ENCODE assay signal across 22 cellular contexts in genomic region chr2:12087671-12088380, GRCh38.
DNase-seq lines count a peak whose midpoint lies in the region; ATAC-seq and TF ChIP-seq lines count a peak whose summit lies in the region.
"Had no signal": no experiment of that assay in that cellular context is flagged by ENCODE, and none has a peak within 500 bp of the region (broad histone marks: within the 10 kb centered on the region; RNA-seq: fewer than 3 reads in every experiment).

No MANE protein-coding gene starts in this region.

- no peaks in the 10 kb centered on the region for H3K79me2 ChIP-seq in SU-DHL-6 (ENCODE audit: insufficient read depth, low read length)

- no peaks in the 10 kb centered on the region for H3K36me3 ChIP-seq in SU-DHL-6 (ENCODE audit: low read length)
- H3K36me3 ChIP-seq: esophagus muscularis mucosa, left ventricle myocardium inferior, spleen had no signal

- H3K4me3 ChIP-seq in AG09309 (ENCODE audit: control insufficient read depth, low read depth, low read length), result no peak overlapping the region
- H3K4me3 ChIP-seq in SU-DHL-6 (ENCODE audit: insufficient read depth, low read length, poor library complexity, severe bottlenecking), result no peak overlapping the region
- no peak overlapping the region for H3K4me3 ChIP-seq in fibroblast of villous mesenchyme (ENCODE audit: low read depth, low read length)
- H3K4me3 ChIP-seq: esophagus muscularis mucosa, left ventricle myocardium inferior, spleen had no signal

- peak; percentile 53 for DNase-seq in AG09309 (ENCODE audit: low read depth)
- DNase-seq in HS-5 (ENCODE audit: low read depth), result peak; percentile 9
- DNase-seq in fibroblast of villous mesenchyme (ENCODE audit: low read depth), result peak; percentile 20
- DNase-seq in NCI-H2227 treated with DMSO at 0.1 percent for 48 hours (lab: John Stamatoyannopoulos, UW), result no peak
- DNase-seq in stimulated activated naive CD4-positive, alpha-beta T cell treated with Interleukin-2 at 50 U/mL for 16 hours (lab: John Stamatoyannopoulos, UW), result no peak
- no peak for DNase-seq in stimulated activated CD8-positive, alpha-beta memory T cell treated with anti-CD3 and anti-CD28 coated beads, Interleukin-4, amount 100 ng/mL, for 48 hours
- DNase-seq: activated CD4-positive, alpha-beta T cell treated with anti-CD3 and anti-CD28 coated beads for 36 hours; activated CD8-positive, alpha-beta memory T cell treated with anti-CD3 and anti-CD28 coated beads, Interleukin-2, amount 50 U/mL, for 48 hours; activated naive CD4-positive, alpha-beta T cell; Caco-2; dermis blood vessel endothelial cell; hypothalamus; left ventricle myocardium inferior; NCI-H2107; NCI-H774; posterior cingulate gyrus; spleen; T-helper 9 cell had no signal

- peaks cover 7% of the 10 kb centered on the region for H3F3A ChIP-seq in SU-DHL-6 (ENCODE audit: insufficient read depth)

- no peak for TF ChIP-seq CTCF in AG09309 (IDR thresholded peaks at IDR 0.05; ENCODE audit: control insufficient read depth, insufficient read depth, low read depth, low read length, missing control alignments)
- TF ChIP-seq CTCF in SU-DHL-6 (IDR thresholded peaks at IDR 0.05; ENCODE audit: insufficient read depth, low read length, poor library complexity, severe bottlenecking), result no peak
- TF ChIP-seq CTCF in fibroblast of villous mesenchyme (IDR thresholded peaks at IDR 0.05; ENCODE audit: insufficient read depth, low read depth, low read length), result no peak

- H4K20me1 ChIP-seq in SU-DHL-6 (ENCODE audit: low read depth, low read length), result no peaks in the 10 kb centered on the region

- no peak overlapping the region for H2AFZ ChIP-seq in SU-DHL-6 (ENCODE audit: low read depth, low read length, severe bottlenecking)

- H3K9me3 ChIP-seq in SU-DHL-6 (ENCODE audit: insufficient read depth, low read length), result no peaks in the 10 kb centered on the region
- H3K9me3 ChIP-seq: Caco-2, left ventricle myocardium inferior, spleen had no signal

- H3K27ac ChIP-seq in SU-DHL-6 (ENCODE audit: low read depth, low read length), result peak overlapping the region; percentile 64
- H3K27ac ChIP-seq: esophagus muscularis mucosa, left ventricle myocardium inferior, spleen had no signal

- peak overlapping the region; percentile 31; the same call in 1 of the 2 replicates for H3K9ac ChIP-seq in SU-DHL-6 (ENCODE audit: low read length)

- no peak for ATAC-seq in GM18873 (IDR thresholded peaks at IDR 0.05; ENCODE audit: low FRiP score, unreplicated experiment)
- ATAC-seq: activated CD4-positive, alpha-beta T cell treated with anti-CD3 and anti-CD28 coated beads for 36 hours; Right ventricle myocardium inferior had no signal

- H3K4me2 ChIP-seq in SU-DHL-6 (ENCODE audit: low read depth, low read length, poor library complexity, severe bottlenecking), result peak overlapping the region; percentile 39

- H3K9me2 ChIP-seq in SU-DHL-6 (replicated peaks; ENCODE audit: insufficient read depth, low read length), result no peaks in the 10 kb centered on the region

- H3K27me3 ChIP-seq in SU-DHL-6 (ENCODE audit: low read length), result no peaks in the 10 kb centered on the region
- H3K27me3 ChIP-seq: esophagus muscularis mucosa, spleen had no signal

Comparison
In these comparisons a context has a peak if more than half of its experiments do, and no peak if none do; other contexts are left out.
1. DNase-seq: peak in AG09309 (single experiment), HS-5 (single experiment) and fibroblast of villous mesenchyme (single experiment); none in NCI-H2227 treated with DMSO at 0.1 percent for 48 hours (single experiment), stimulated activated naive CD4-positive, alpha-beta T cell treated with Interleukin-2 at 50 U/mL for 16 hours (single experiment) and stimulated activated CD8-positive, alpha-beta memory T cell treated with anti-CD3 and anti-CD28 coated beads, Interleukin-4, amount 100 ng/mL, for 48 hours (single experiment).